ENCODE assay signal across 12 cellular contexts in genomic region chr7:95104739-95105138, GRCh38.
DNase-seq lines count a peak whose midpoint lies in the region; FAIRE-seq and TF ChIP-seq lines count a peak whose summit lies in the region.
"Had no signal": no experiment of that assay in that cellular context is flagged by ENCODE, and none has a peak within 500 bp of the region (broad histone marks: within the 10 kb centered on the region; RNA-seq: fewer than 3 reads in every experiment).

No MANE protein-coding gene starts in this region.

- DNase-seq in EL (peak; percentile 9), RCC 7860 (ENCODE audit: low spot score) (peak; percentile 89), epithelial cell of esophagus (ENCODE audit: low read depth) (peak; percentile 97), trophoblast cell (peak; percentile 24 to 38), amniotic stem cell (lab: John Stamatoyannopoulos, UW) (no peak), NCI-H2081 treated with DMSO at 0.1 percent for 48 hours (lab: John Stamatoyannopoulos, UW) (no peak), KG1 (lab: John Stamatoyannopoulos, UW) (no peak)
- no peak for DNase-seq in activated CD4-positive, alpha-beta T cell treated with anti-CD3 and anti-CD28 coated beads, Interleukin-2, amount 10 ng/mL, durations not matched to agents 7 days and 5 days
- DNase-seq: activated CD4-positive, alpha-beta memory T cell treated with anti-CD3 and anti-CD28 coated beads for 36 hours; activated naive CD8-positive, alpha-beta T cell treated with anti-CD3 and anti-CD28 coated beads, Interleukin-2, amount 50 U/mL, for 24 hours; SHP77 treated with DMSO at 0.1 percent for 48 hours had no signal

- no peaks in the 10 kb centered on the region for H3K27me3 Mint-ChIP-seq in activated CD4-positive, alpha-beta T cell treated with anti-CD3 and anti-CD28 coated beads, Interleukin-2, amount 10 ng/mL, durations not matched to agents 7 days and 5 days
- H3K27me3 Mint-ChIP-seq: activated CD4-positive, alpha-beta memory T cell treated with anti-CD3 and anti-CD28 coated beads for 36 hours; activated naive CD8-positive, alpha-beta T cell treated with anti-CD3 and anti-CD28 coated beads, Interleukin-2, amount 50 U/mL, for 24 hours had no signal

- no peak overlapping the region for H3K27ac Mint-ChIP-seq in activated CD4-positive, alpha-beta T cell treated with anti-CD3 and anti-CD28 coated beads, Interleukin-2, amount 10 ng/mL, durations not matched to agents 7 days and 5 days
- H3K27ac Mint-ChIP-seq: activated CD4-positive, alpha-beta memory T cell treated with anti-CD3 and anti-CD28 coated beads for 36 hours; activated naive CD8-positive, alpha-beta T cell treated with anti-CD3 and anti-CD28 coated beads, Interleukin-2, amount 50 U/mL, for 24 hours; CD14-positive monocyte had no signal

- H4K8ac ChIP-seq in trophoblast cell (ENCODE audit: low read depth, low read length) = no peak overlapping the region

- no peaks in the 10 kb centered on the region for H3K79me2 ChIP-seq in trophoblast cell (ENCODE audit: control insufficient read depth, insufficient read depth, low read length, poor library complexity)

- no peaks in the 10 kb centered on the region for H3K4me1 ChIP-seq in trophoblast cell (ENCODE audit: control insufficient read depth in 1 of 2, insufficient read depth in 2 of 2, low read length in 2 of 2)

- no peak for TF ChIP-seq CTCF in epithelial cell of esophagus (IDR thresholded peaks at IDR 0.05; ENCODE audit: insufficient read depth, low read depth, low read length, missing control alignments)

- H3K27me3 ChIP-seq in trophoblast cell (ENCODE audit: insufficient read depth, low read length) = no peaks in the 10 kb centered on the region

- no peak overlapping the region for H3K4me3 Mint-ChIP-seq in activated CD4-positive, alpha-beta T cell treated with anti-CD3 and anti-CD28 coated beads, Interleukin-2, amount 10 ng/mL, durations not matched to agents 7 days and 5 days
- H3K4me3 Mint-ChIP-seq: activated CD4-positive, alpha-beta memory T cell treated with anti-CD3 and anti-CD28 coated beads for 36 hours; activated naive CD8-positive, alpha-beta T cell treated with anti-CD3 and anti-CD28 coated beads, Interleukin-2, amount 50 U/mL, for 24 hours; CD14-positive monocyte had no signal

- H3K36me3 ChIP-seq in trophoblast cell (ENCODE audit: control insufficient read depth in 1 of 2, insufficient read depth in 2 of 2, low read length in 2 of 2) = no peaks in the 10 kb centered on the region

- CTCF ChIA-PET in activated CD4-positive, alpha-beta T cell treated with anti-CD3 and anti-CD28 coated beads, Interleukin-2, amount 10 ng/mL, durations not matched to agents 7 days and 5 days (lab: Charles Lee) = interaction anchor here (0.6 kb wide), 1 partner anchor 395 kb away, joined by 3 read pairs; no protein-coding TSS in a partner anchor

- H3K23ac ChIP-seq in trophoblast cell (ENCODE audit: low read length) = no peak overlapping the region

- H4K91ac ChIP-seq in trophoblast cell (ENCODE audit: low read depth, low read length) = no peak overlapping the region

- POLR2A ChIA-PET in activated CD4-positive, alpha-beta T cell treated with anti-CD3 and anti-CD28 coated beads, Interleukin-2, amount 10 ng/mL, durations not matched to agents 7 days and 5 days (lab: Charles Lee) = no interaction called here

- no CpG with 5 or more reads among the region's 1 CpG for WGBS in trophoblast cell (ENCODE audit: extremely low coverage, insufficient coverage, insufficient read length)

- no peak overlapping the region for H3K14ac ChIP-seq in trophoblast cell (ENCODE audit: low read length)

- H3K79me1 ChIP-seq in trophoblast cell (ENCODE audit: low read length) = no peaks in the 10 kb centered on the region

- no peak overlapping the region for H2AK5ac ChIP-seq in trophoblast cell (ENCODE audit: low read length)

- H3K36me3 Mint-ChIP-seq in activated CD4-positive, alpha-beta T cell treated with anti-CD3 and anti-CD28 coated beads, Interleukin-2, amount 10 ng/mL, durations not matched to agents 7 days and 5 days (ENCODE audit: low read depth) = no peaks in the 10 kb centered on the region
- H3K36me3 Mint-ChIP-seq: activated CD4-positive, alpha-beta memory T cell treated with anti-CD3 and anti-CD28 coated beads for 36 hours; CD14-positive monocyte had no signal

- H2BK12ac ChIP-seq in trophoblast cell (ENCODE audit: low read length) = no peak overlapping the region

- no peak overlapping the region for H2BK120ac ChIP-seq in trophoblast cell (ENCODE audit: insufficient read depth, low read length, poor library complexity)

- FAIRE-seq in RCC 7860 (lab: Jason Lieb, UNC) = peak; percentile 93

- no peak overlapping the region for H3K27ac ChIP-seq in trophoblast cell (ENCODE audit: low read depth, low read length)

- H3K4me1 Mint-ChIP-seq in activated CD4-positive, alpha-beta T cell treated with anti-CD3 and anti-CD28 coated beads, Interleukin-2, amount 10 ng/mL, durations not matched to agents 7 days and 5 days = no peaks in the 10 kb centered on the region
- H3K4me1 Mint-ChIP-seq: activated naive CD8-positive, alpha-beta T cell treated with anti-CD3 and anti-CD28 coated beads, Interleukin-2, amount 50 U/mL, for 24 hours had no signal

- no peaks in the 10 kb centered on the region for H3K9me3 ChIP-seq in trophoblast cell (ENCODE audit: insufficient read depth, low read depth, low read length)

- H3K9ac ChIP-seq in trophoblast cell (ENCODE audit: low read length) = no peak overlapping the region

- no peak overlapping the region for H3K4me3 ChIP-seq in epithelial cell of esophagus (ENCODE audit: low read length)
- H3K4me3 ChIP-seq in trophoblast cell (ENCODE audit: low read depth, low read length) = no peak overlapping the region

- no peak overlapping the region for H3K4ac ChIP-seq in trophoblast cell (ENCODE audit: low read depth, low read length)

- no peak overlapping the region for H4K12ac ChIP-seq in trophoblast cell (ENCODE audit: low read depth, low read length)

- no peak overlapping the region for H3K18ac ChIP-seq in trophoblast cell (ENCODE audit: low read length)

- H3K4me2 ChIP-seq in trophoblast cell (ENCODE audit: low read length) = no peak overlapping the region

- H3K9me3 Mint-ChIP-seq in activated CD4-positive, alpha-beta T cell treated with anti-CD3 and anti-CD28 coated beads, Interleukin-2, amount 10 ng/mL, durations not matched to agents 7 days and 5 days = no peaks in the 10 kb centered on the region
- H3K9me3 Mint-ChIP-seq: activated CD4-positive, alpha-beta memory T cell treated with anti-CD3 and anti-CD28 coated beads for 36 hours; activated naive CD8-positive, alpha-beta T cell treated with anti-CD3 and anti-CD28 coated beads, Interleukin-2, amount 50 U/mL, for 24 hours had no signal

- no peak overlapping the region for H2BK5ac ChIP-seq in trophoblast cell (ENCODE audit: low read depth, low read length, poor library complexity)

- no peak overlapping the region for H2AFZ ChIP-seq in trophoblast cell (ENCODE audit: insufficient read depth, low read length, poor library complexity)

Comparison
In these comparisons a context has a peak if more than half of its experiments do, and no peak if none do; other contexts are left out.
1. DNase-seq: peak in EL (single experiment), RCC 7860 (single experiment), epithelial cell of esophagus (single experiment) and trophoblast cell (2 of 2); none in amniotic stem cell (single experiment), activated CD4-positive, alpha-beta T cell treated with anti-CD3 and anti-CD28 coated beads, Interleukin-2, amount 10 ng/mL, durations not matched to agents 7 days and 5 days (single experiment), NCI-H2081 treated with DMSO at 0.1 percent for 48 hours (single experiment) and KG1 (single experiment).